12 cellular contexts compared by ENCODE assay signal in genomic region chr6:20681243-20681684, GRCh38.
DNase-seq lines count a peak whose midpoint lies in the region; ATAC-seq and TF ChIP-seq lines count a peak whose summit lies in the region.
"Had no signal": no experiment of that assay in that cellular context is flagged by ENCODE, and none has a peak within 500 bp of the region (broad histone marks: within the 10 kb centered on the region; RNA-seq: fewer than 3 reads in every experiment).

No MANE protein-coding gene starts in this region.

- H3K79me2 ChIP-seq in PC-9 (ENCODE audit: low read depth) = no peaks in the 10 kb centered on the region

- H3K27ac ChIP-seq in VCaP (peak overlapping the region; percentile 0), PC-9 (no peak overlapping the region), tibial artery (no peak overlapping the region)
- H3K27ac ChIP-seq: stomach had no signal

- H4K20me1 ChIP-seq in PC-9 (ENCODE audit: insufficient read depth) = no peaks in the 10 kb centered on the region

- H3K9me3 Mint-ChIP-seq in natural killer cell treated with Interleukin-12 subunit alpha and Interleukin-12 subunit beta and Interleukin-15 and Interleukin-18, amount 100 ng/mL, for 72 hours = no peaks in the 10 kb centered on the region
- H3K9me3 Mint-ChIP-seq in natural killer cell = no peaks in the 10 kb centered on the region
- H3K9me3 Mint-ChIP-seq: memory B cell had no signal

- H3K27me3 Mint-ChIP-seq in natural killer cell treated with Interleukin-12 subunit alpha and Interleukin-12 subunit beta and Interleukin-15 and Interleukin-18, amount 100 ng/mL, for 72 hours = no peaks in the 10 kb centered on the region
- no peaks in the 10 kb centered on the region for H3K27me3 Mint-ChIP-seq in natural killer cell (ENCODE audit: low read depth in 2 of 2)
- H3K27me3 Mint-ChIP-seq: brain, memory B cell had no signal

- no peak overlapping the region for H3K4me3 ChIP-seq in PC-9
- no peak overlapping the region for H3K4me3 ChIP-seq in tibial artery
- H3K4me3 ChIP-seq: stomach had no signal

- no peaks in the 10 kb centered on the region for H3F3A ChIP-seq in PC-9 (ENCODE audit: insufficient read depth, low read depth)

- BruUV-seq in PC-9 (replicated peaks; lab: Mats Ljungman, UMichigan) = no TSS peak

- no peak overlapping the region for H2AFZ ChIP-seq in PC-9

- peaks cover 8 to 27% of the 10 kb centered on the region in 2 donors for H3K4me1 Mint-ChIP-seq in natural killer cell treated with Interleukin-12 subunit alpha and Interleukin-12 subunit beta and Interleukin-15 and Interleukin-18, amount 100 ng/mL, for 72 hours (ENCODE audit: low read depth in 2 of 2)
- H3K4me1 Mint-ChIP-seq in natural killer cell = peaks cover 26 to 27% of the 10 kb centered on the region in 2 donors

- POLR2A ChIA-PET in PC-9 (lab: Charles Lee; ENCODE audit: unreplicated experiment) = no interaction called here

- H3K36me3 ChIP-seq in PC-9 (ENCODE audit: low read depth) = no peaks in the 10 kb centered on the region
- H3K36me3 ChIP-seq in tibial artery = no peaks in the 10 kb centered on the region
- H3K36me3 ChIP-seq: stomach had no signal

- no peaks in the 10 kb centered on the region for H3K27me3 ChIP-seq in PC-9 (ENCODE audit: insufficient read depth, low read depth)
- H3K27me3 ChIP-seq in tibial artery = no peaks in the 10 kb centered on the region
- H3K27me3 ChIP-seq: stomach had no signal

- no peaks in the 10 kb centered on the region for H3K4me1 ChIP-seq in PC-9 (replicated peaks; ENCODE audit: insufficient read depth)
- peaks cover 0 to 14% (median 0%) of the 10 kb centered on the region in 4 donors for H3K4me1 ChIP-seq in tibial artery

- intact Hi-C loops in natural killer cell (cut with micrococcal nuclease) = no loop called here
- intact Hi-C loops in PC-9 (cut with micrococcal nuclease; ENCODE audit: unreplicated experiment) = no loop called here
- intact Hi-C loops in tibial artery (cut with DNase I; ENCODE audit: low total_unique reads) = no loop called here

- peak overlapping the region in 1 of 2 donors; percentile 48 for H3K27ac Mint-ChIP-seq in natural killer cell treated with Interleukin-12 subunit alpha and Interleukin-12 subunit beta and Interleukin-15 and Interleukin-18, amount 100 ng/mL, for 72 hours
- peak overlapping the region in 1 of 2 donors; percentile 22 for H3K27ac Mint-ChIP-seq in natural killer cell
- H3K27ac Mint-ChIP-seq: memory B cell had no signal

- no peak for ATAC-seq in natural killer cell treated with Interleukin-12 subunit alpha and Interleukin-12 subunit beta and Interleukin-15 and Interleukin-18, amount 100 ng/mL, for 72 hours
- ATAC-seq in natural killer cell = no peak
- ATAC-seq in HG03060 (IDR thresholded peaks at IDR 0.05; ENCODE audit: low read depth, unreplicated experiment) = peak; percentile 23
- ATAC-seq in HG03565 (IDR thresholded peaks at IDR 0.05; ENCODE audit: unreplicated experiment) = no peak
- ATAC-seq: Right ventricle myocardium inferior had no signal

- CTCF ChIA-PET in PC-9 (lab: Charles Lee) = no interaction called here

- TF ChIP-seq CTCF in natural killer cell (IDR thresholded peaks at IDR 0.05) (no peak), VCaP (conservative IDR thresholded peaks at IDR 0.05) (no peak), PC-9 (conservative IDR thresholded peaks at IDR 0.05) (no peak), tibial artery (IDR thresholded peaks at IDR 0.05) (no peak)

- DNase-seq in natural killer cell treated with Interleukin-12 subunit alpha and Interleukin-12 subunit beta and Interleukin-15 and Interleukin-18, amount 100 ng/mL, for 72 hours (ENCODE audit: low spot score) = no peak
- DNase-seq in natural killer cell (no peak), nucleus accumbens (lab: John Stamatoyannopoulos, UW) (no peak), PC-9 (no peak), tibial artery (no peak)
- DNase-seq: stomach had no signal

- H3K9me2 ChIP-seq in PC-9 (ENCODE audit: insufficient read depth) = no peaks in the 10 kb centered on the region

- H3K9me3 ChIP-seq in PC-9 (ENCODE audit: insufficient read depth, low read depth) (no peaks in the 10 kb centered on the region), tibial artery (no peaks in the 10 kb centered on the region)
- H3K9me3 ChIP-seq: stomach had no signal

- H3K4me2 ChIP-seq in PC-9 = no peak overlapping the region

- no peaks in the 10 kb centered on the region for H3K36me3 Mint-ChIP-seq in natural killer cell treated with Interleukin-12 subunit alpha and Interleukin-12 subunit beta and Interleukin-15 and Interleukin-18, amount 100 ng/mL, for 72 hours
- H3K36me3 Mint-ChIP-seq in natural killer cell = no peaks in the 10 kb centered on the region

- peak overlapping the region; percentile 10 for H3K4me3 Mint-ChIP-seq in natural killer cell treated with Interleukin-12 subunit alpha and Interleukin-12 subunit beta and Interleukin-15 and Interleukin-18, amount 100 ng/mL, for 72 hours
- no peak overlapping the region for H3K4me3 Mint-ChIP-seq in natural killer cell
- H3K4me3 Mint-ChIP-seq: brain, memory B cell had no signal
